7 cellular contexts compared by ENCODE assay signal in the genomic region with DNA sequence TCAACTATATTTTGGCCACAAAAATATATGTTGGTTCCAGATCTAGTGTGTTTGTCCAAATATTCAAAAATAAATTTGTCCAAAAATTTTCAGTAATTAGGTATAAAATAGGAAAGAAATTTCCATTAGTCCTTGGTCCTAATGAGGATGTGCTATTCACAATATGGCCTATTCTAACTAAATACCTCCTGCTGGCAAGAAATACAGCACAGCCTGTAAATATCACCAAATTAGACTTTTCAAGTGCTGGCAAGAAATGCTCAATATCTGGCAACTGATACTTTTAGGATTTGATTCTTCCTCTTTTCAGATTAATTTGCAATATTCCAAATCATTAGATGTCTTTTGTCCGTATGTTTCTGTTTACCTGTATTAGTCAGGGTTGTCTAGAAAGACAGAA.
"Had no signal": no experiment of that assay in that cellular context is flagged by ENCODE, and none has a peak within 500 bp of the region (broad histone marks: within the 10 kb centered on the region; RNA-seq: fewer than 3 reads in every experiment).

No MANE protein-coding gene starts in this region.

- H3K4me2 ChIP-seq: KMS-11 had no signal

- DNase-seq: IMR-90, KBM-7, KG1 had no signal

- H3K9ac ChIP-seq: KMS-11 had no signal

- H3K27ac ChIP-seq: HL-60, KMS-11 had no signal

- FAIRE-seq: HTR-8/SVneo, K562 had no signal

- ATAC-seq: K562 had no signal

- H3K4me3 ChIP-seq: K562 had no signal
